Comparison of ENCODE assay signal across 27 cellular contexts in genomic region chr12:24918596-24918995, GRCh38.
"Had no signal": no experiment of that assay in that cellular context is flagged by ENCODE, and none has a peak within 500 bp of the region (broad histone marks: within the 10 kb centered on the region; RNA-seq: fewer than 3 reads in every experiment).

No MANE protein-coding gene starts in this region.

- H3K4me3 ChIP-seq: esophagus squamous epithelium, gastroesophageal sphincter, heart right ventricle had no signal

- H3K9me3 ChIP-seq: esophagus squamous epithelium, gastroesophageal sphincter, heart right ventricle had no signal

- H3K4me3 Mint-ChIP-seq: activated CD8-positive, alpha-beta memory T cell treated with anti-CD3 and anti-CD28 coated beads, Interleukin-2, amount 10 ng/mL, durations not matched to agents 7 days and 5 days; activated CD8-positive, alpha-beta T cell treated with anti-CD3 and anti-CD28 coated beads, Interleukin-2, amount 10 ng/mL, durations not matched to agents 7 days and 5 days; activated naive CD4-positive, alpha-beta T cell treated with anti-CD3 and anti-CD28 coated beads, Interleukin-2, amount 10 ng/mL, durations not matched to agents 7 days and 5 days; activated T-helper 1 cell treated with anti-CD3 and anti-CD28 coated beads, Interleukin-12 subunit alpha, Interleukin-12 subunit beta, Interleukin-2, Interleukin-4 antibody, amounts not matched to agents 30 ng/mL and 10 ng/mL and 1 ng/mL, durations not matched to agents 14 hours and 24 hours and 36 hours; central memory CD8-positive, alpha-beta T cell had no signal

- H3K27me3 Mint-ChIP-seq: activated CD8-positive, alpha-beta memory T cell treated with anti-CD3 and anti-CD28 coated beads, Interleukin-2, amount 10 ng/mL, durations not matched to agents 7 days and 5 days; activated naive CD4-positive, alpha-beta T cell treated with anti-CD3 and anti-CD28 coated beads, Interleukin-2, amount 10 ng/mL, durations not matched to agents 7 days and 5 days; central memory CD8-positive, alpha-beta T cell had no signal

- DNase-seq: activated CD4-positive, alpha-beta T cell treated with anti-CD3 and anti-CD28 coated beads for 1 hour; activated CD4-positive, alpha-beta T cell treated with anti-CD3 and anti-CD28 coated beads for 4 hours; activated CD4-positive, alpha-beta T cell treated with anti-CD3 and anti-CD28 coated beads, Interleukin-2, amount 50 U/mL, for 1 hour; activated CD4-positive, alpha-beta T cell treated with anti-CD3 and anti-CD28 coated beads, Interleukin-2, amount 50 U/mL, for 48 hours; activated CD8-positive, alpha-beta memory T cell treated with anti-CD3 and anti-CD28 coated beads, Interleukin-2, amount 10 ng/mL, durations not matched to agents 7 days and 5 days; activated CD8-positive, alpha-beta memory T cell treated with anti-CD3 and anti-CD28 coated beads, Interleukin-2, amount 50 U/mL, for 4 hours; activated CD8-positive, alpha-beta T cell treated with anti-CD3 and anti-CD28 coated beads, Interleukin-2, amount 10 ng/mL, durations not matched to agents 7 days and 5 days; activated effector memory CD4-positive, alpha-beta T cell treated with anti-CD3 and anti-CD28 coated beads, Interleukin-2, amount 50 U/mL, for 16 hours; activated naive CD4-positive, alpha-beta T cell; activated naive CD4-positive, alpha-beta T cell treated with anti-CD3 and anti-CD28 coated beads, Interleukin-2, amount 10 ng/mL, durations not matched to agents 7 days and 5 days; activated T-cell treated with anti-CD3 and anti-CD28 coated beads, Interleukin-2, amount 50 U/mL, for 1 hour; activated T-cell treated with anti-CD3 and anti-CD28 coated beads, Interleukin-2, amount 50 U/mL, for 48 hours; amniotic stem cell; anterior cingulate cortex; brain microvascular endothelial cell; cortex of kidney; effector CD8-positive, alpha-beta T cell; erythroblast; esophagus squamous epithelium; foreskin melanocyte; heart right ventricle; T-helper 2 cell had no signal

- H3K4me1 ChIP-seq: esophagus squamous epithelium, gastroesophageal sphincter had no signal

- H3K27me3 ChIP-seq: brain microvascular endothelial cell, esophagus squamous epithelium, gastroesophageal sphincter, heart right ventricle had no signal

- H3K27ac Mint-ChIP-seq: activated CD8-positive, alpha-beta memory T cell treated with anti-CD3 and anti-CD28 coated beads, Interleukin-2, amount 10 ng/mL, durations not matched to agents 7 days and 5 days; activated CD8-positive, alpha-beta T cell treated with anti-CD3 and anti-CD28 coated beads, Interleukin-2, amount 10 ng/mL, durations not matched to agents 7 days and 5 days; activated naive CD4-positive, alpha-beta T cell treated with anti-CD3 and anti-CD28 coated beads, Interleukin-2, amount 10 ng/mL, durations not matched to agents 7 days and 5 days; activated naive CD4-positive, alpha-beta T cell treated with anti-CD3 and anti-CD28 coated beads, Interleukin-2, amount 50 U/mL, for 72 hours; activated T-helper 1 cell treated with anti-CD3 and anti-CD28 coated beads, Interleukin-12 subunit alpha, Interleukin-12 subunit beta, Interleukin-2, Interleukin-4 antibody, amounts not matched to agents 30 ng/mL and 10 ng/mL and 1 ng/mL, durations not matched to agents 14 hours and 24 hours and 36 hours; activated T-helper 2 cell treated with anti-CD3 and anti-CD28 coated beads, Interferon-gamma antibody, Interleukin-2, Interleukin-4, amounts not matched to agents 10 μg/mL and 5 μg/mL and 100 μg/mL, durations not matched to agents 14 hours and 24 hours and 36 hours had no signal

- H3K27ac ChIP-seq: brain microvascular endothelial cell, esophagus squamous epithelium, gastroesophageal sphincter, heart right ventricle had no signal

- H3K9me3 Mint-ChIP-seq: activated naive CD4-positive, alpha-beta T cell treated with anti-CD3 and anti-CD28 coated beads, Interleukin-2, amount 10 ng/mL, durations not matched to agents 7 days and 5 days; activated naive CD4-positive, alpha-beta T cell treated with anti-CD3 and anti-CD28 coated beads, Interleukin-2, amount 50 U/mL, for 72 hours; activated T-helper 1 cell treated with anti-CD3 and anti-CD28 coated beads, Interleukin-12 subunit alpha, Interleukin-12 subunit beta, Interleukin-2, Interleukin-4 antibody, amounts not matched to agents 30 ng/mL and 10 ng/mL and 1 ng/mL, durations not matched to agents 14 hours and 24 hours and 36 hours; activated T-helper 2 cell treated with anti-CD3 and anti-CD28 coated beads, Interferon-gamma antibody, Interleukin-2, Interleukin-4, amounts not matched to agents 10 μg/mL and 5 μg/mL and 100 μg/mL, durations not matched to agents 14 hours and 24 hours and 36 hours; central memory CD8-positive, alpha-beta T cell had no signal

- H3K36me3 ChIP-seq: brain microvascular endothelial cell, esophagus squamous epithelium, gastroesophageal sphincter, heart right ventricle had no signal
